11 cellular contexts compared by ENCODE assay signal in genomic region chr2:173898178-173898668, GRCh38.
DNase-seq lines count a peak whose midpoint lies in the region; ATAC-seq and TF ChIP-seq lines count a peak whose summit lies in the region.
"Had no signal": no experiment of that assay in that cellular context is flagged by ENCODE, and none has a peak within 500 bp of the region (broad histone marks: within the 10 kb centered on the region; RNA-seq: fewer than 3 reads in every experiment).

No MANE protein-coding gene starts in this region.

- H3K27ac ChIP-seq in colonic mucosa: no peak overlapping the region

- TF ChIP-seq CTCF in colonic mucosa (IDR thresholded peaks at IDR 0.05): no peak

- no peak overlapping the region for H3K27ac Mint-ChIP-seq in T-helper 17 cell

- no peaks in the 10 kb centered on the region for H3K36me3 Mint-ChIP-seq in T-helper 17 cell (ENCODE audit: low read depth)

- H3K4me1 ChIP-seq in colonic mucosa: no peaks in the 10 kb centered on the region

- no peak overlapping the region for H3K9ac ChIP-seq in colonic mucosa (ENCODE audit: low read depth in 2 of 2, low read length in 2 of 2)

- intact Hi-C loops in colonic mucosa (cut with DNase I): no loop called here

- no peaks in the 10 kb centered on the region for H3K36me3 ChIP-seq in colonic mucosa

- peak; percentile 91 for ATAC-seq in GM19395 (IDR thresholded peaks at IDR 0.05; ENCODE audit: unreplicated experiment)
- peak; percentile 88 for ATAC-seq in HG03103 (IDR thresholded peaks at IDR 0.05; ENCODE audit: low read depth, unreplicated experiment)
- ATAC-seq in T-helper 17 cell: peak; percentile 24

- H3K4me3 Mint-ChIP-seq in T-helper 17 cell: no peak overlapping the region
- H3K4me3 Mint-ChIP-seq: activated T-cell treated with anti-CD3 and anti-CD28 coated beads, Interleukin-2, amount 50 U/mL, for 4 hours had no signal

- H3K27me3 Mint-ChIP-seq in T-helper 17 cell: no peaks in the 10 kb centered on the region

- H3K27me3 ChIP-seq in colonic mucosa: no peaks in the 10 kb centered on the region

- no peaks in the 10 kb centered on the region for H3K9me3 ChIP-seq in T-helper 17 cell (ENCODE audit: control insufficient read depth, low read length, poor library complexity, severe bottlenecking)
- no peaks in the 10 kb centered on the region for H3K9me3 ChIP-seq in colonic mucosa

- no peak overlapping the region for H3K4me3 ChIP-seq in colonic mucosa

- DNase-seq in ELR (ENCODE audit: low read depth): peak; percentile 10
- no peak for DNase-seq in T-helper 17 cell
- DNase-seq in activated T-cell treated with anti-CD3 and anti-CD28 coated beads, Interleukin-2, amount 50 U/mL, for 1 hour: no peak
- no peak for DNase-seq in SW 1271 (lab: John Stamatoyannopoulos, UW)
- DNase-seq in NCI-H2227 treated with DMSO at 0.1 percent for 48 hours (lab: John Stamatoyannopoulos, UW): no peak
- no peak for DNase-seq in colonic mucosa
- DNase-seq: activated T-cell treated with anti-CD3 and anti-CD28 coated beads, Interleukin-2, amount 50 U/mL, for 4 hours; DND-41; NCI-H187 treated with DMSO at 0.1 percent for 48 hours had no signal

- H3K4me1 Mint-ChIP-seq in T-helper 17 cell: peaks cover 9% of the 10 kb centered on the region

Comparison
In these comparisons a context has a peak if more than half of its experiments do, and no peak if none do; other contexts are left out.
1. ATAC-seq: peak in every context shown above with its lines; median percentile 91 in GM19395; 88 in HG03103; 24 in T-helper 17 cell.